In genomic region chr7:30983042-30983913, GRCh38 we compare ENCODE assay signal across 9 cellular contexts. TPM values are rescaled to one million over a fixed set of nuclear protein-coding genes. Genes with fewer than 3 reads are reported as not detected.
DNase-seq lines count a peak whose midpoint lies in the region; ATAC-seq and TF ChIP-seq lines count a peak whose summit lies in the region.
"Had no signal": no experiment of that assay in that cellular context is flagged by ENCODE, and none has a peak within 500 bp of the region (broad histone marks: within the 10 kb centered on the region; RNA-seq: fewer than 3 reads in every experiment).

No MANE protein-coding gene starts in this region.

- DNase-seq in GDM1 (lab: John Stamatoyannopoulos, UW) = peak; percentile 33
- DNase-seq in KBM-7 = peak; percentile 73
- DNase-seq in RPMI7951 (ENCODE audit: low read depth) = peak; percentile 80
- DNase-seq in foreskin keratinocyte = peak in 1 of 2 donors; percentile 41
- DNase-seq in omental fat pad (ENCODE audit: low spot score) = peak; percentile 80
- DNase-seq in thyroid gland = peak; percentile 77 to 81

- H3K4me3 Mint-ChIP-seq in activated T-helper 17 cell treated with anti-CD3 and anti-CD28 coated beads, Interleukin-2, amount 50 U/mL, for 72 hours = no peak overlapping the region

- peak overlapping the region; percentile 8 for H3K27ac Mint-ChIP-seq in activated T-helper 17 cell treated with anti-CD3 and anti-CD28 coated beads, Interleukin-2, amount 50 U/mL, for 72 hours

- H3K27me3 ChIP-seq in foreskin keratinocyte (peaks cover 22% of the 10 kb centered on the region), thyroid gland (no peaks in the 10 kb centered on the region)

- H3K4me1 ChIP-seq in foreskin keratinocyte (no peaks in the 10 kb centered on the region), thyroid gland (peaks cover 0 to 13% of the 10 kb centered on the region in 2 donors)

- peak; percentile 89 for TF ChIP-seq CTCF in foreskin keratinocyte (conservative IDR thresholded peaks at IDR 0.05)
- TF ChIP-seq CTCF in omental fat pad (IDR thresholded peaks at IDR 0.05) = peak in 2 of 3 donors; percentile 65 to 71
- peak; percentile 67 to 94 (median 80) for TF ChIP-seq CTCF in thyroid gland (IDR thresholded peaks at IDR 0.05)

- H3K9me3 Mint-ChIP-seq in activated T-helper 17 cell treated with anti-CD3 and anti-CD28 coated beads, Interleukin-2, amount 50 U/mL, for 72 hours = no peaks in the 10 kb centered on the region

- peaks cover 12% of the 10 kb centered on the region for H3K4me1 Mint-ChIP-seq in activated T-helper 17 cell treated with anti-CD3 and anti-CD28 coated beads, Interleukin-2, amount 50 U/mL, for 72 hours

- H3K36me3 ChIP-seq in thyroid gland = no peaks in the 10 kb centered on the region

- ATAC-seq in GM21786 (IDR thresholded peaks at IDR 0.05; ENCODE audit: unreplicated experiment) = peak; percentile 85
- peak; percentile 76 for ATAC-seq in activated T-helper 17 cell treated with anti-CD3 and anti-CD28 coated beads, Interleukin-2, amount 50 U/mL, for 72 hours (replicated peaks)
- ATAC-seq in foreskin keratinocyte = peak; percentile 82
- ATAC-seq in omental fat pad (ENCODE audit: low FRiP score) = peak; percentile 82

- H3K27ac ChIP-seq in foreskin keratinocyte = no peak overlapping the region
- H3K27ac ChIP-seq in thyroid gland = no peak overlapping the region
- H3K27ac ChIP-seq: skin epidermis had no signal

- no peak overlapping the region for H3K4me3 ChIP-seq in thyroid gland (replicated peaks in 1 of 3)
- H3K4me3 ChIP-seq: skin epidermis had no signal

- H3K36me3 Mint-ChIP-seq in activated T-helper 17 cell treated with anti-CD3 and anti-CD28 coated beads, Interleukin-2, amount 50 U/mL, for 72 hours (ENCODE audit: low read depth) = no peaks in the 10 kb centered on the region

- in situ Hi-C loops in KBM-7 (cut with MboI; ENCODE audit: low pct_unique_long_range_greater_than_20kb, low sequenced_read_pairs) = no loop called here

- peaks cover 42% of the 10 kb centered on the region for H3K27me3 Mint-ChIP-seq in activated T-helper 17 cell treated with anti-CD3 and anti-CD28 coated beads, Interleukin-2, amount 50 U/mL, for 72 hours

- no peaks in the 10 kb centered on the region for H3K9me3 ChIP-seq in thyroid gland

- 9% methylated on average over 14 to 15 of the region's 15 CpGs for WGBS in thyroid gland, 2 donors

- intact Hi-C loops in thyroid gland (cut with DNase I) = loop anchor here (5.0 kb wide), 1 partner anchor 139 kb away; no protein-coding TSS in a partner anchor

- no peak for TF ChIP-seq POLR2A in thyroid gland (IDR thresholded peaks at IDR 0.05)

RNA-seq across cellular contexts. Expression of gene GHRHR, which starts 19.5 kb away (rescaled TPM):
- not detected in 2 replicates for total RNA-seq in RPMI7951 (2014; rRNA removed; shearing (Covaris generic))
- not detected for total RNA-seq in activated T-helper 17 cell treated with anti-CD3 and anti-CD28 coated beads, Interleukin-2, amount 50 U/mL, for 72 hours
- total RNA-seq in foreskin keratinocyte (not detected in 2 replicates), omental fat pad (not detected), thyroid gland (under 1 TPM in 1 of 4 donors, not detected in 3; 0.54 TPM)
- polyA plus RNA-seq in foreskin keratinocyte = not detected in 2 replicates
